8 cellular contexts compared by ENCODE assay signal in genomic region chr1:206684478-206685255, GRCh38. TPM values are rescaled to one million over a fixed set of nuclear protein-coding genes. Genes with fewer than 3 reads are reported as not detected.
DNase-seq lines count a peak whose midpoint lies in the region; ATAC-seq and TF ChIP-seq lines count a peak whose summit lies in the region.

MAPKAPK2 (plus strand) TSS chr1:206684905; CDS start chr1:206685230, 325 bp downstream.

- peak; percentile 36 to 57 for TF ChIP-seq POLR2A in gastroesophageal sphincter (IDR thresholded peaks at IDR 0.05)

- WGBS in gastroesophageal sphincter (ENCODE audit: low coverage in 1 of 2), 2 donors, result 0 to 2% methylated on average over 8 to 14 of the region's 71 CpGs

- no peak for TF ChIP-seq EP300 in gastroesophageal sphincter (IDR thresholded peaks at IDR 0.05)

- H3K9me3 ChIP-seq in HUES48 (ENCODE audit: control insufficient read depth, insufficient read depth, low read length) (no peaks in the 10 kb centered on the region), SJSA1 (replicated peaks) (no peaks in the 10 kb centered on the region), gastroesophageal sphincter (no peaks in the 10 kb centered on the region), neutrophil (no peaks in the 10 kb centered on the region)

- H3K9ac ChIP-seq in HUES48 (ENCODE audit: low read depth, low read length), result peak within 1 kb of the TSS; percentile 68

- peak; percentile 96 for DNase-seq in AG08396 (ENCODE audit: low spot score)
- DNase-seq in SJSA1 (ENCODE audit: low read depth in 1 of 2, low spot score in 2 of 2), result peak; percentile 58 to 70
- peak; percentile 58 to 77 (median 74) for DNase-seq in activated naive CD4-positive, alpha-beta T cell (lab: John Stamatoyannopoulos, UW)
- DNase-seq in substantia nigra (lab: John Stamatoyannopoulos, UW), result peak in 48 of 49 donors; percentile 46 to 91 (median 77)

- H3K27me3 ChIP-seq in HUES48 (ENCODE audit: control insufficient read depth, insufficient read depth, low read length) (peaks cover 39% of the 10 kb centered on the region), SJSA1 (replicated peaks) (no peaks in the 10 kb centered on the region), gastroesophageal sphincter (no peaks in the 10 kb centered on the region), neutrophil (no peaks in the 10 kb centered on the region)

- peaks cover 37% of the 10 kb centered on the region for H3K4me1 ChIP-seq in HUES48 (ENCODE audit: control insufficient read depth, insufficient read depth, low read length)
- H3K4me1 ChIP-seq in SJSA1 (replicated peaks), result peaks cover 37% of the 10 kb centered on the region
- peaks cover 2 to 43% (median 27%) of the 10 kb centered on the region in 3 donors for H3K4me1 ChIP-seq in gastroesophageal sphincter
- H3K4me1 ChIP-seq in neutrophil (ENCODE audit: control insufficient read depth in 1 of 2, insufficient read depth in 1 of 2, low read depth in 1 of 2, low read length in 1 of 2), result peaks cover 39 to 41% of the 10 kb centered on the region in 2 experiments

- H3K4me3 ChIP-seq in HUES48 (ENCODE audit: low read depth, low read length) (peak within 1 kb of the TSS; percentile 83), SJSA1 (peak within 1 kb of the TSS; percentile 75), gastroesophageal sphincter (peak within 1 kb of the TSS; percentile 83 to 87), neutrophil (ENCODE audit: low read depth in 1 of 2, low read length in 1 of 2) (peak within 1 kb of the TSS; percentile 65 to 82)

- peak within 1 kb of the TSS; percentile 80 for H3K27ac ChIP-seq in HUES48 (ENCODE audit: low read depth, low read length)
- peak within 1 kb of the TSS; percentile 91 for H3K27ac ChIP-seq in SJSA1
- peak within 1 kb of the TSS; percentile 94 to 99 (median 98) for H3K27ac ChIP-seq in gastroesophageal sphincter
- peak within 1 kb of the TSS; percentile 98 for H3K27ac ChIP-seq in neutrophil
- peak within 1 kb of the TSS; percentile 70 for H3K27ac ChIP-seq in substantia nigra (ENCODE audit: low read depth, low read length, poor library complexity, severe bottlenecking)

- H3K36me3 ChIP-seq in HUES48 (ENCODE audit: control insufficient read depth, insufficient read depth, low read length) (no peaks in the 10 kb centered on the region), SJSA1 (peaks cover 14% of the 10 kb centered on the region), gastroesophageal sphincter (no peaks in the 10 kb centered on the region), neutrophil (no peaks in the 10 kb centered on the region)

- ATAC-seq in GM19025 (IDR thresholded peaks at IDR 0.05; ENCODE audit: low read depth, unreplicated experiment), result peak; percentile 46
- ATAC-seq in gastroesophageal sphincter, result peak; percentile 87

- TF ChIP-seq CTCF in gastroesophageal sphincter (IDR thresholded peaks at IDR 0.05) (no peak), neutrophil (IDR thresholded peaks at IDR 0.05) (peak; percentile 23)

RNA-seq across cellular contexts. Expression of gene MAPKAPK2, which starts in this region (rescaled TPM):
- 45.4 and 58.6 TPM in 2 replicates for total RNA-seq in SJSA1 (2014; rRNA removed; shearing (Covaris generic))
- total RNA-seq in gastroesophageal sphincter, result 10 to 100 TPM; 45.0 to 77.4 (median 55.5) TPM

Comparison
In these comparisons a context has a peak if more than half of its experiments do, and no peak if none do; other contexts are left out.
1. Peak in every context shown above with its lines: DNase-seq, ATAC-seq, H3K4me3 ChIP-seq and H3K27ac ChIP-seq.